In the genomic region with DNA sequence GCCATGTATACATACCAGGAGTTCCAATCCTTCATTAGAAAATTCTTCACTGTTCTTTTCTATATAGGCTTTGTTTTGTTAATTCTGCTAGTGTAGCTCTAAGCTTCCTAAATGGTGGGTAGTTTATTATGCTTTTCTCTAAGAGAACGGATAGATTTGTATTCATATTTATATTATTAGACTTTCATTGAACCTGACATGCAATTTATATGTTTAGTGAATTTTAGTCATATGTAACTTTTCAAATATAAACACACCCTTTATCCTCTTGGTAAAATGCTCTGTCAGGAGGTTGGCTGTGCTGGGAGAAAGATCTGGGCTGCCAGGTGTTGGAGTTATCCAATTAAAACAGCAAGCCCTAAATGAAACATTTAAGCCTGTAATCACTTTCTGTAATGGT, we compare ENCODE assay signal across 27 cellular contexts.
"Had no signal": no experiment of that assay in that cellular context is flagged by ENCODE, and none has a peak within 500 bp of the region (broad histone marks: within the 10 kb centered on the region; RNA-seq: fewer than 3 reads in every experiment).

No MANE protein-coding gene starts in this region.

- H3K36me3 Mint-ChIP-seq: neural progenitor cell; stimulated activated effector memory CD8-positive, alpha-beta T cell treated with anti-CD3 and anti-CD28 coated beads, Interleukin-12 subunit alpha, Interleukin-12 subunit beta, amount 100 ng/mL, for 72 hours; stimulated activated naive B cell treated with anti-CD40 and anti-IgM and Interleukin-4, amounts not matched to agents 10 μg/mL and 1 μg/mL and 100 μg/mL, for 72 hours had no signal

- H3K4me2 ChIP-seq: neural progenitor cell had no signal

- H3K4me1 Mint-ChIP-seq: nephron; neural progenitor cell; stimulated activated effector memory CD8-positive, alpha-beta T cell treated with anti-CD3 and anti-CD28 coated beads, Interleukin-12 subunit alpha, Interleukin-12 subunit beta, amount 100 ng/mL, for 72 hours; stimulated activated naive B cell treated with anti-CD40 and anti-IgM and Interleukin-4, amounts not matched to agents 10 μg/mL and 1 μg/mL and 100 μg/mL, for 72 hours had no signal

- H3K36me3 ChIP-seq: neural progenitor cell, ovary, right lobe of liver, sigmoid colon, stomach, thoracic aorta, thyroid gland, tibial nerve, upper lobe of left lung, vagina had no signal

- H3K27ac Mint-ChIP-seq: nephron; neural progenitor cell; progenitor cell of endocrine pancreas; stimulated activated effector memory CD8-positive, alpha-beta T cell treated with anti-CD3 and anti-CD28 coated beads, Interleukin-12 subunit alpha, Interleukin-12 subunit beta, amount 100 ng/mL, for 72 hours; stimulated activated naive B cell treated with anti-CD40 and anti-IgM and Interleukin-4, amounts not matched to agents 10 μg/mL and 1 μg/mL and 100 μg/mL, for 72 hours; stimulated activated naive CD8-positive, alpha-beta T cell treated with anti-CD3 and anti-CD28 coated beads, Interleukin-15, Interleukin-2, amounts not matched to agents 100 ng/mL and 50 ng/mL, for 24 hours had no signal

- H3K4me1 ChIP-seq: neural progenitor cell, parathyroid adenoma, psoas muscle, right lobe of liver, sigmoid colon, stomach, thyroid gland, tibial nerve, upper lobe of left lung, vagina had no signal

- H3K9me3 Mint-ChIP-seq: nephron, neural progenitor cell had no signal

- H3K4me3 Mint-ChIP-seq: nephron; neural progenitor cell; stimulated activated effector memory CD8-positive, alpha-beta T cell treated with anti-CD3 and anti-CD28 coated beads, Interleukin-12 subunit alpha, Interleukin-12 subunit beta, amount 100 ng/mL, for 72 hours; stimulated activated naive B cell treated with anti-CD40 and anti-IgM and Interleukin-4, amounts not matched to agents 10 μg/mL and 1 μg/mL and 100 μg/mL, for 72 hours; stimulated activated naive CD8-positive, alpha-beta T cell treated with anti-CD3 and anti-CD28 coated beads, Interleukin-15, Interleukin-2, amounts not matched to agents 100 ng/mL and 50 ng/mL, for 24 hours had no signal

- H2AFZ ChIP-seq: neural progenitor cell, parathyroid adenoma had no signal

- H3K4me3 ChIP-seq: neural progenitor cell, ovary, psoas muscle, right lobe of liver, sigmoid colon, stomach, thoracic aorta, thyroid gland, tibial nerve, upper lobe of left lung, vagina had no signal

- H3K9me3 ChIP-seq: ovary, psoas muscle, right lobe of liver, sigmoid colon, thoracic aorta, thyroid gland, tibial nerve, upper lobe of left lung, vagina had no signal

- DNase-seq: occipital lobe; ovary; posterior cingulate gyrus; psoas muscle; right cardiac atrium; right lobe of liver; sigmoid colon; small intestine; stimulated activated CD4-positive, alpha-beta T cell treated with anti-CD3 and anti-CD28 coated beads, Interleukin-15, amount 100 ng/mL, for 24 hours; stimulated activated CD4-positive, alpha-beta T cell treated with anti-CD3 and anti-CD28 coated beads, Interleukin-2, amount 100 ng/mL, for 24 hours; stimulated activated CD4-positive, alpha-beta T cell treated with anti-CD3 and anti-CD28 coated beads, Interleukin-2, amount 100 ng/mL, for 48 hours; stimulated activated CD4-positive, alpha-beta T cell treated with anti-CD3 and anti-CD28 coated beads, Interleukin-4, amount 100 ng/mL, for 24 hours; stimulated activated naive B cell treated with anti-CD40 and anti-IgM and Interleukin-4, amounts not matched to agents 10 μg/mL and 1 μg/mL and 100 μg/mL, for 72 hours; stimulated activated naive CD4-positive, alpha-beta T cell treated with Interleukin-2 at 50 U/mL for 16 hours; stomach; thyroid gland; trophoblast cell; upper lobe of left lung had no signal

- H3K27ac ChIP-seq: neural progenitor cell, ovary, parathyroid adenoma, psoas muscle, right lobe of liver, sigmoid colon, stomach, thoracic aorta, thyroid gland, tibial nerve, upper lobe of left lung, vagina had no signal

- ATAC-seq: psoas muscle; right cardiac atrium; right lobe of liver; stimulated activated effector memory CD8-positive, alpha-beta T cell treated with anti-CD3 and anti-CD28 coated beads, Interleukin-12 subunit alpha, Interleukin-12 subunit beta, amount 100 ng/mL, for 72 hours had no signal

- H3K27me3 Mint-ChIP-seq: progenitor cell of endocrine pancreas; stimulated activated naive B cell treated with anti-CD40 and anti-IgM and Interleukin-4, amounts not matched to agents 10 μg/mL and 1 μg/mL and 100 μg/mL, for 72 hours; stimulated activated naive CD8-positive, alpha-beta T cell treated with anti-CD3 and anti-CD28 coated beads, Interleukin-15, Interleukin-2, amounts not matched to agents 100 ng/mL and 50 ng/mL, for 24 hours had no signal

- H3K27me3 ChIP-seq: neural progenitor cell, ovary, right lobe of liver, sigmoid colon, stomach, thyroid gland, tibial nerve, upper lobe of left lung, vagina had no signal

- H3K79me2 ChIP-seq: parathyroid adenoma had no signal
